ENCODE assay signal across 26 cellular contexts in genomic region chr4:151851354-151851753, GRCh38.
"Had no signal": no experiment of that assay in that cellular context is flagged by ENCODE, and none has a peak within 500 bp of the region (broad histone marks: within the 10 kb centered on the region; RNA-seq: fewer than 3 reads in every experiment).

No MANE protein-coding gene starts in this region.

- H2AFZ ChIP-seq: neural progenitor cell had no signal

- H3K27ac ChIP-seq: colonic mucosa, epithelial cell of prostate, foreskin keratinocyte, heart right ventricle, left lung, neural progenitor cell, prostate gland, right atrium auricular region, vagina had no signal

- H3K27me3 Mint-ChIP-seq: stimulated activated naive CD8-positive, alpha-beta T cell treated with anti-CD3 and anti-CD28 coated beads, Interleukin-15, Interleukin-2, amounts not matched to agents 100 ng/mL and 50 ng/mL, for 24 hours had no signal

- H3K4me1 ChIP-seq: colonic mucosa, neural progenitor cell, prostate gland, right atrium auricular region, vagina had no signal

- H3K9me3 ChIP-seq: colonic mucosa, left lung, prostate gland, vagina had no signal

- H3K9me3 Mint-ChIP-seq: dendritic cell treated with granulocyte-macrophage colony-stimulating factor and Interleukin-4, amounts not matched to agents 40 ng/mL and 50 ng/mL, for 4 days; nephron; stimulated activated naive B cell treated with anti-CD40 and anti-IgM and Interleukin-4, amounts not matched to agents 10 μg/mL and 1 μg/mL and 100 μg/mL, for 72 hours had no signal

- H3K4me1 Mint-ChIP-seq: endodermal cell, nephron, neural progenitor cell had no signal

- H3K27ac Mint-ChIP-seq: dendritic cell treated with granulocyte-macrophage colony-stimulating factor and Interleukin-4, amounts not matched to agents 40 ng/mL and 50 ng/mL, for 4 days; endodermal cell; nephron; neural progenitor cell; stimulated activated naive B cell treated with anti-CD40 and anti-IgM and Interleukin-4, amounts not matched to agents 10 μg/mL and 1 μg/mL and 100 μg/mL, for 72 hours; stimulated activated naive CD8-positive, alpha-beta T cell treated with anti-CD3 and anti-CD28 coated beads, Interleukin-15, Interleukin-2, amounts not matched to agents 100 ng/mL and 50 ng/mL, for 24 hours had no signal

- H3K4me3 Mint-ChIP-seq: dendritic cell treated with granulocyte-macrophage colony-stimulating factor and Interleukin-4, amounts not matched to agents 40 ng/mL and 50 ng/mL, for 4 days; endodermal cell; naive thymus-derived CD4-positive, alpha-beta T cell; nephron; neural progenitor cell; stimulated activated naive B cell treated with anti-CD40 and anti-IgM and Interleukin-4, amounts not matched to agents 10 μg/mL and 1 μg/mL and 100 μg/mL, for 72 hours; stimulated activated naive CD8-positive, alpha-beta T cell treated with anti-CD3 and anti-CD28 coated beads, Interleukin-15, Interleukin-2, amounts not matched to agents 100 ng/mL and 50 ng/mL, for 24 hours had no signal

- DNase-seq: colonic mucosa; effector CD8-positive, alpha-beta T cell; endodermal cell; glutamatergic neuron; heart right ventricle; hippocampal formation; left cardiac atrium; left lung; mesendoderm; midbrain; naive thymus-derived CD4-positive, alpha-beta T cell; spleen; stimulated activated CD4-positive, alpha-beta T cell treated with anti-CD3 and anti-CD28 coated beads, Interleukin-2, amount 100 ng/mL, for 48 hours; stimulated activated naive B cell treated with anti-CD40 and anti-IgM and Interleukin-4, amounts not matched to agents 10 μg/mL and 1 μg/mL and 100 μg/mL, for 72 hours; trophoblast cell had no signal

- H3K36me3 Mint-ChIP-seq: neural progenitor cell; stimulated activated naive B cell treated with anti-CD40 and anti-IgM and Interleukin-4, amounts not matched to agents 10 μg/mL and 1 μg/mL and 100 μg/mL, for 72 hours had no signal

- H3K36me3 ChIP-seq: colonic mucosa, heart right ventricle, left lung, neural progenitor cell, prostate gland, right atrium auricular region, spleen, vagina had no signal

- FAIRE-seq: islet of Langerhans had no signal

- H3K27me3 ChIP-seq: colonic mucosa, heart right ventricle, left lung, neural progenitor cell, right atrium auricular region, vagina had no signal

- H3K4me3 ChIP-seq: colonic mucosa, heart right ventricle, left lung, neural progenitor cell, prostate gland, right atrium auricular region, skin epidermis, spleen, vagina had no signal
